1 cellular context compared by ENCODE assay signal in the genomic region with DNA sequence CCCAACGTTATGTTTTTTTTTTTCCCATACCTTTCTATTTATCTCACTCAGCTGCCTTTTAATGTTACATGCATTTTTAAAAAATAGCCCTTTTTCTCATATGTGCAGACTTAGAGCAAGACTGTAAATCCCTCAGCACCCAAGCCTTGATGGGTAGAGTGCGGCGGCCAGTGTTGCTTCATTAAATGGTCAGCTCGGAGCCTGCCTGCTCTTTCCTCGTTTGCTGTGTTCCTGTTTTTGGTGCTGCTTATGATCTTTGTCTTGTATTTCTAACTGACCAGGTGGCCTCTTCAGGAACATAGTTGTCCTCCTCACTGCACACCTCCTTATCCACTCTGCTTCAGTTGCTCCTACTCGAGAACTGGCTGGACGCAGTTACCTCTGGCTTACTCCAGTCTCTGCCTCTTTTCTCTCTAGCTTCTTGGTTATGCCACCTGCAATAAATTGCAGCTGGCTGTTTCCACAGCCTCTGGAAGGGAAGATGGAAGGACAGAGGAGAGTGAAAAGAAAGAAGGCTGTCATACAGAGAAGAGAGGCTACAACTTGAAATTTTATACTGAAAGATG.
TF ChIP-seq lines count a peak whose summit lies in the region.

No MANE protein-coding gene starts in this region.

TF ChIP-seq in SK-N-SH treated with all-trans-retinoic acid at 6 μM for 48 hours, 23 proteins besides CTCF, POLR2A, EP300 and RAD21 (continued from another document):
- TF ChIP-seq PATZ1 (CRISPR knock-in tag; IDR thresholded peaks at IDR 0.05; ENCODE audit: borderline replicate concordance) (no peak), RARB (CRISPR knock-in tag; IDR thresholded peaks at IDR 0.05) (no peak), GLIS3 (CRISPR knock-in tag; IDR thresholded peaks at IDR 0.05) (no peak), ZFP30 (CRISPR knock-in tag; IDR thresholded peaks at IDR 0.05) (no peak), PPARA (CRISPR knock-in tag; IDR thresholded peaks at IDR 0.05; ENCODE audit: borderline replicate concordance) (no peak), ZC3H10 (CRISPR knock-in tag; IDR thresholded peaks at IDR 0.05) (no peak), ZNF8 (CRISPR knock-in tag; IDR thresholded peaks at IDR 0.05) (no peak), SNAI2 (CRISPR knock-in tag; IDR thresholded peaks at IDR 0.05) (no peak), ZNF70 (CRISPR knock-in tag; IDR thresholded peaks at IDR 0.05) (no peak), CSRNP3 (CRISPR knock-in tag; IDR thresholded peaks at IDR 0.05) (no peak), ZNF565 (CRISPR knock-in tag; conservative IDR thresholded peaks at IDR 0.05; ENCODE audit: low read depth) (no peak)
